8 cellular contexts compared by ENCODE assay signal in the genomic region with DNA sequence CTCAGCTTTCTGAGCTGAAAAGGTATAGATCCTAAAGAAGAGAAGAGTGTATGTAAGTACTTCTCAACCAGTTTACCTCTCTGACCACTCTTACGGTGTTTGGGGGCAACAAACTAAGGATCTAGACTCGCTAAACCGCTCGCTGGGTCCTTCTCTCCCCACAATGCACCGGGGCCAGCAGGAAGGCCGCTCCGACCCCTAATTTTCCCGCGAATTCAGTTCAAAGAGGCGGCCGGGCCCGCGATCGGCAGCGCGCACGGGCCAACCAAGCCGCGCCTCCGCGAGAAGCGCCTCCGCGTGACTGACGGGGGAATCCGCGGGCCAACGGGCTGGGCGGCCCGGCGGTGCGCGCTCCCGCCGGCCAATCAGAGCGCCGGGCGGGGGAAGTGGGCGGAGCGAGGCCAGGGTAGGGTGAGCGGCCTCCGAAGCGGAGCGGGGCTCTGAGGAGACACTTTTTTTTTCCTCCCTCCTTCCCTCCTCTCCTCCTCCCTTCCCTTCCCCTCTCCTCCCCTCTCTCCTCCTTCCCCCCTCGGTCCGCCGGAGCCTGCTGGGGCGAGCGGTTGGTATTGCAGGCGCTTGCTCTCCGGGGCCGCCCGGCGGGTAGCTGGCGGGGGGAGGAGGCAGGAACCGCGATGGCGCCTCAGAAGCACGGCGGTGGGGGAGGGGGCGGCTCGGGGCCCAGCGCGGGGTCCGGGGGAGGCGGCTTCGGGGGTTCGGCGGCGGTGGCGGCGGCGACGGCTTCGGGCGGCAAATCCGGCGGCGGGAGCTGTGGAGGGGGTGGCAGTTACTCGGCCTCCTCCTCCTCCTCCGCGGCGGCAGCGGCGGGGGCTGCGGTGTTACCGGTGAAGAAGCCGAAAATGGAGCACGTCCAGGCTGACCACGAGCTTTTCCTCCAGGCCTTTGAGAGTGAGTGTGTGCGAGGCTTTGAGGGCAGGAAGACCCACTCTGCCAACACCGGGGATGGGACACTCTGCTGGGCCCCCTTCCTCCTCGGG. TPM values are rescaled to one million over a fixed set of nuclear protein-coding genes. Genes with fewer than 3 reads are reported as not detected.
DNase-seq lines count a peak whose midpoint lies in the region; ATAC-seq and TF ChIP-seq lines count a peak whose summit lies in the region.
"Not testable (repeated sequence)": the region's sequence is repeated elsewhere in the genome, so short reads cannot be mapped to it uniquely, and the experiment has no call there.

A gene (plus strand): TSS at position 393 of the 995 bp plus-strand sequence. CDS start 240 bp downstream, at position 633.

- peak; percentile 74 for TF ChIP-seq POLR2A in GM19099 (IDR thresholded peaks at IDR 0.05; ENCODE audit: extremely low read depth, insufficient read length, low read depth)

- not testable (repeated sequence) for H3K36me3 ChIP-seq in kidney epithelial cell (ENCODE audit: control insufficient read depth, insufficient read depth, low read length)

- peak; percentile 27 to 54 for DNase-seq in AML-193 (lab: John Stamatoyannopoulos, UW)
- peak; percentile 55 for DNase-seq in NCI-H510A (lab: John Stamatoyannopoulos, UW)
- DNase-seq in activated CD4-positive, CD25-positive, alpha-beta regulatory T cell treated with anti-CD3 and anti-CD28 coated beads, Interleukin-2, amount 50 U/mL, for 72 hours = peak; percentile 86
- peak; percentile 87 for DNase-seq in cerebellar cortex (ENCODE audit: low spot score)
- DNase-seq in kidney epithelial cell (ENCODE audit: low read depth) = peak; percentile 32
- peak; percentile 66 to 78 (median 74) for DNase-seq in stimulated activated CD4-positive, alpha-beta T cell treated with anti-CD3 and anti-CD28 coated beads, Interleukin-12 subunit alpha, Interleukin-12 subunit beta, amount 100 ng/mL, for 48 hours (ENCODE audit: low read depth in 2 of 3, low spot score in 1 of 3)

- ATAC-seq in HG03378 (IDR thresholded peaks at IDR 0.05; ENCODE audit: unreplicated experiment) = peak; percentile 83

- peak within 1 kb of the TSS; percentile 89 for H3K4me3 ChIP-seq in kidney epithelial cell (ENCODE audit: low read depth, low read length)

- TF ChIP-seq CTCF in kidney epithelial cell (IDR thresholded peaks at IDR 0.05; ENCODE audit: insufficient read depth, low read length, poor library complexity, severe bottlenecking) = not testable (repeated sequence)

- not testable (repeated sequence) for H3K27me3 ChIP-seq in kidney epithelial cell (ENCODE audit: control insufficient read depth, insufficient read depth, low read length)

RNA-seq across cellular contexts. Expression of the gene that starts here (rescaled TPM):
- total RNA-seq in kidney epithelial cell = 13.5 and 19.6 TPM in 2 replicates

Comparison
In these comparisons a context has a peak if more than half of its experiments do, and no peak if none do; other contexts are left out.
1. Peak in every context shown above with its lines: DNase-seq, ATAC-seq and H3K4me3 ChIP-seq.
2. DNase-seq: peak in every context shown above with its lines; median percentile 87 in cerebellar cortex; 86 in activated CD4-positive, CD25-positive, alpha-beta regulatory T cell treated with anti-CD3 and anti-CD28 coated beads, Interleukin-2, amount 50 U/mL, for 72 hours; 74 in stimulated activated CD4-positive, alpha-beta T cell treated with anti-CD3 and anti-CD28 coated beads, Interleukin-12 subunit alpha, Interleukin-12 subunit beta, amount 100 ng/mL, for 48 hours; 55 in NCI-H510A; 40 in AML-193; 32 in kidney epithelial cell.